Comparison of ENCODE assay signal across 7 cellular contexts in the genomic region with DNA sequence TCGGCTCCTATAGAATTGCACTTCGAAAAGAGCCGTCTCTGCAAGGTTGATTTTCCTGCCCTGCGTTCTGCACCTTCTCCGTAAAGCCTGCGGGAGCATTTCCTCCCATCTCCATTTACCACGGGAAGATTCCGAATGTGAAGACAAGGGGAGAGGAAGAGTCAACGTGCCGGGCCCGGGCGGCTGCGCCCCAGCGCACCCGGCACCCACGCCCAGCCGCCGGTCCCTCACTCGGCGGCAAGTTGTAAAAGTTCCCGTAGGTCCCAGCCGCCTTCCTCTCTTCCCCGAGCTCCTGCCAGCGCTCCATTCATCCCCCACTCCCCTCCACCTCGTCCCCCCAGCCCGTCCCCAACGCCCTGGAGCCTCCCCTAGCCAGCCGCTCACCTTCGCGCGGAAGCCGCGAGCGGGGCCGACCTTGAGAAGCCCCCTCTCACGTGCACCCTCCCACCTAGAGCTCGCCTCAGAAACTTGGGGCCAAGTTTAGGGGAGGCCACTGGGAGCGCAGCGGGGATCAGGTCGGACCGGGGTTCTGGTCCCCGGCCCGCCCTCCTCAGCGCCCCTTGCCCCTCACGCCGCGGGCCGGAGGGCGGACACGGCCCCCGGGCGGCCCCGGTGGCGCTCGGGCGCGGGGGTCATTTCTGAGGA. TPM values are rescaled to one million over a fixed set of nuclear protein-coding genes. Genes with fewer than 3 reads are reported as not detected.
DNase-seq lines count a peak whose midpoint lies in the region; ATAC-seq and TF ChIP-seq lines count a peak whose summit lies in the region.

No MANE protein-coding gene starts in this region.

- no peaks in the 10 kb centered on the region for H3K27me3 Mint-ChIP-seq in HFFc6 (ENCODE audit: insufficient read depth)

- TF ChIP-seq CTCF in HFFc6 (IDR thresholded peaks at IDR 0.05): peak; percentile 33; the same call in 1 of the 2 replicates
- TF ChIP-seq CTCF in brain microvascular endothelial cell (IDR thresholded peaks at IDR 0.05; ENCODE audit: low read depth, low read length, missing control alignments): no peak
- TF ChIP-seq CTCF in PC-9 (conservative IDR thresholded peaks at IDR 0.05): no peak

- POLR2A ChIA-PET in PC-9 (lab: Charles Lee; ENCODE audit: unreplicated experiment): no interaction called here

- H4K20me1 ChIP-seq in PC-9 (ENCODE audit: insufficient read depth): no peaks in the 10 kb centered on the region

- H3K4me2 ChIP-seq in PC-9: no peak overlapping the region

- ATAC-seq in GM19455 (IDR thresholded peaks at IDR 0.05; ENCODE audit: unreplicated experiment): no peak

- intact Hi-C loops in PC-9 (cut with micrococcal nuclease; ENCODE audit: unreplicated experiment): no loop called here

- no peaks in the 10 kb centered on the region for H3F3A ChIP-seq in PC-9 (ENCODE audit: insufficient read depth, low read depth)

- H3K9ac ChIP-seq in subcutaneous abdominal adipose tissue (ENCODE audit: low read length in 5 of 5): peak overlapping the region in 4 of 5 donors; percentile 55 to 77 (median 64)

- BruUV-seq in PC-9 (replicated peaks; lab: Mats Ljungman, UMichigan): no TSS peak

- no peaks in the 10 kb centered on the region for H3K9me3 Mint-ChIP-seq in HFFc6

- CTCF ChIA-PET in PC-9 (lab: Charles Lee): no interaction called here

- peaks cover 67% of the 10 kb centered on the region for H3K4me1 Mint-ChIP-seq in HFFc6 (ENCODE audit: low read depth)

- peak overlapping the region; percentile 90 for H3K27ac Mint-ChIP-seq in HFFc6

- H3K9me3 ChIP-seq in subcutaneous abdominal adipose tissue (ENCODE audit: control insufficient read depth in 5 of 5, low read length in 5 of 5): no peaks in the 10 kb centered on the region
- no peaks in the 10 kb centered on the region for H3K9me3 ChIP-seq in PC-9 (ENCODE audit: insufficient read depth, low read depth)

- H2AFZ ChIP-seq in PC-9: no peak overlapping the region

- H3K27me3 ChIP-seq in brain microvascular endothelial cell (replicated peaks): no peaks in the 10 kb centered on the region
- H3K27me3 ChIP-seq in subcutaneous abdominal adipose tissue (ENCODE audit: control insufficient read depth in 5 of 5, insufficient read depth in 4 of 5, low read length in 5 of 5): no peaks in the 10 kb centered on the region
- H3K27me3 ChIP-seq in PC-9 (ENCODE audit: insufficient read depth, low read depth): no peaks in the 10 kb centered on the region

- H3K79me2 ChIP-seq in PC-9 (ENCODE audit: low read depth): no peaks in the 10 kb centered on the region

- H3K36me3 ChIP-seq in brain microvascular endothelial cell (replicated peaks): no peaks in the 10 kb centered on the region
- H3K36me3 ChIP-seq in subcutaneous abdominal adipose tissue (ENCODE audit: control insufficient read depth in 5 of 5, insufficient read depth in 5 of 5, low read length in 5 of 5): no peaks in the 10 kb centered on the region
- H3K36me3 ChIP-seq in PC-9 (ENCODE audit: low read depth): no peaks in the 10 kb centered on the region

- peak overlapping the region; percentile 78 for H3K27ac ChIP-seq in brain microvascular endothelial cell
- H3K27ac ChIP-seq in subcutaneous abdominal adipose tissue (ENCODE audit: low read depth, low read length): peak overlapping the region; percentile 71
- no peak overlapping the region for H3K27ac ChIP-seq in PC-9

- H3K4me3 ChIP-seq in brain microvascular endothelial cell (ENCODE audit: low read depth, low read length): peak overlapping the region; percentile 89
- H3K4me3 ChIP-seq in subcutaneous abdominal adipose tissue (ENCODE audit: low read depth in 1 of 5, low read length in 5 of 5): peak overlapping the region; percentile 67 to 88 (median 77)
- H3K4me3 ChIP-seq in PC-9: no peak overlapping the region

- peak overlapping the region; percentile 91 for H3K4me3 Mint-ChIP-seq in HFFc6

- H3K36me3 Mint-ChIP-seq in HFFc6 (ENCODE audit: low read depth): no peaks in the 10 kb centered on the region

- in situ Hi-C loops in brain microvascular endothelial cell (cut with HindIII; ENCODE audit: low pct_ligation_motif_present, low sequenced_read_pairs): no loop called here

- DNase-seq in HFFc6 (no peak), brain microvascular endothelial cell (no peak), kidney tubule cell (ENCODE audit: low spot score) (peak; percentile 45), PC-9 (no peak)
- no peak for DNase-seq in activated CD4-positive, alpha-beta T cell treated with anti-CD3 and anti-CD28 coated beads, Interleukin-2, amount 50 U/mL, for 1 hour

- no peaks in the 10 kb centered on the region for H3K9me2 ChIP-seq in PC-9 (ENCODE audit: insufficient read depth)

- peaks cover 1 to 50% (median 36%) of the 10 kb centered on the region in 5 donors for H3K4me1 ChIP-seq in subcutaneous abdominal adipose tissue (ENCODE audit: control insufficient read depth in 5 of 5, insufficient read depth in 5 of 5, low read length in 5 of 5)
- peaks cover 11% of the 10 kb centered on the region; the same call in 1 of the 2 replicates for H3K4me1 ChIP-seq in PC-9 (replicated peaks; ENCODE audit: insufficient read depth)

RNA-seq across cellular contexts. Expression of gene BNC2, which starts 0.4 kb away (rescaled TPM):
- 10 to 100 TPM; 19.0 to 28.7 (median 25.4) TPM for total RNA-seq in HFFc6 (2021; fragmentation: NEBNext Ultra II Directional; extraction: Animal tissue kit (Norgen Biotek cat#: 25700))
- 2.7 and 2.9 TPM in 2 replicates for total RNA-seq in PC-9 (2021)
